In the genomic region with DNA sequence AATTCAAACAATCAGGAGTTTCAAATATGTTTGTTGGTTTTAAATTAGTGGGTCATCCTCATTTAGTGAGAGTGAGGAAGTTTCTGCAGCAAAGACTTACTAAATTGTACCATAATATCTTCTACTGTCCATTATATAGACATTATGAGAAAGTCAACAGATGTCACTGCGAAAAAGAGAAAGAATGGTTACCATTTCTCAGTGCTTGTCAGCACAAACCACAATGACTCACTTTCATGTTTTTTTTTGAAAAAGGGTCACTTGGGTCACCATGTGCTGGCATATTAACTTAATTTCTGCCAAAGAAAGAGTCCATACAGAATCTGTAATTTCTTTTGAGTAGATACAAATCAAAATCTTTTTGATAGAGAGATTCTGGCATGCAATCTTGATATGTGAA, we compare ENCODE assay signal across 14 cellular contexts.
DNase-seq lines count a peak whose midpoint lies in the region; ATAC-seq and TF ChIP-seq lines count a peak whose summit lies in the region.
"Had no signal": no experiment of that assay in that cellular context is flagged by ENCODE, and none has a peak within 500 bp of the region (broad histone marks: within the 10 kb centered on the region; RNA-seq: fewer than 3 reads in every experiment).

No MANE protein-coding gene starts in this region.

- no peaks in the 10 kb centered on the region for H3F3A ChIP-seq in MM.1S (ENCODE audit: insufficient read depth, low read length)

- H3K4me1 ChIP-seq in MM.1S (ENCODE audit: low read length) (no peaks in the 10 kb centered on the region), heart left ventricle (no peaks in the 10 kb centered on the region)
- H3K4me1 ChIP-seq in CD8-positive, alpha-beta T cell (ENCODE audit: insufficient read depth, low read length) = no peaks in the 10 kb centered on the region

- no peaks in the 10 kb centered on the region for H4K20me1 ChIP-seq in MM.1S (ENCODE audit: insufficient read depth, low read length)

- CTCF ChIA-PET in CD8-positive, alpha-beta T cell (lab: Charles Lee) = no interaction called here

- H3K9me2 ChIP-seq in MM.1S (replicated peaks; ENCODE audit: insufficient read depth, low read length) = no peaks in the 10 kb centered on the region

- peak; percentile 58 for DNase-seq in HCEC 1CT
- DNase-seq in MM.1S = peak; percentile 40
- peak; percentile 42 for DNase-seq in fibroblast of villous mesenchyme (ENCODE audit: low read depth)
- no peak for DNase-seq in CD8-positive, alpha-beta T cell
- DNase-seq in posterior vena cava (ENCODE audit: low spot score) = no peak
- no peak for DNase-seq in heart left ventricle
- DNase-seq: activated CD4-positive, alpha-beta T cell treated with anti-CD3 and anti-CD28 coated beads, Interleukin-2, amount 10 ng/mL, durations not matched to agents 7 days and 5 days; BE2C; dermis blood vessel endothelial cell; head of caudate nucleus; Karpas-422; substantia nigra had no signal

- no peak overlapping the region for H2AFZ ChIP-seq in MM.1S (ENCODE audit: low read length)

- no peak for TF ChIP-seq POLR2A in heart left ventricle (IDR thresholded peaks at IDR 0.05)

- no peaks in the 10 kb centered on the region for H3K36me3 Mint-ChIP-seq in CD8-positive, alpha-beta T cell

- intact Hi-C loops in CD8-positive, alpha-beta T cell (cut with DNase I, micrococcal nuclease) = no loop called here
- intact Hi-C loops in posterior vena cava (cut with DNase I) (no loop called here), heart left ventricle (cut with DNase I) (no loop called here)

- H3K27ac Mint-ChIP-seq in CD8-positive, alpha-beta T cell = no peak overlapping the region
- H3K27ac Mint-ChIP-seq: activated CD4-positive, alpha-beta T cell treated with anti-CD3 and anti-CD28 coated beads, Interleukin-2, amount 10 ng/mL, durations not matched to agents 7 days and 5 days had no signal

- H3K27me3 ChIP-seq in MM.1S (replicated peaks; ENCODE audit: insufficient read depth, low read length) (no peaks in the 10 kb centered on the region), heart left ventricle (no peaks in the 10 kb centered on the region)
- no peaks in the 10 kb centered on the region for H3K27me3 ChIP-seq in CD8-positive, alpha-beta T cell (ENCODE audit: insufficient read depth, low read length)
- H3K27me3 ChIP-seq: BE2C had no signal

- H3K79me2 ChIP-seq in MM.1S (ENCODE audit: low read length) = no peaks in the 10 kb centered on the region

- no peak overlapping the region for H3K9ac ChIP-seq in MM.1S (ENCODE audit: low read length)

- no peak overlapping the region for H3K4me2 ChIP-seq in MM.1S (ENCODE audit: low read depth, low read length)

- peak; percentile 68 for ATAC-seq in GM18498 (IDR thresholded peaks at IDR 0.05; ENCODE audit: unreplicated experiment)
- no peak for ATAC-seq in HG03025 (IDR thresholded peaks at IDR 0.05; ENCODE audit: low FRiP score, unreplicated experiment)
- no peak for ATAC-seq in CD8-positive, alpha-beta T cell
- ATAC-seq in heart left ventricle = no peak

- H3K9me3 ChIP-seq in MM.1S (replicated peaks; ENCODE audit: insufficient read depth, low read length) (no peaks in the 10 kb centered on the region), heart left ventricle (no peaks in the 10 kb centered on the region)
- H3K9me3 ChIP-seq in CD8-positive, alpha-beta T cell (ENCODE audit: low read length) = no peaks in the 10 kb centered on the region
- H3K9me3 ChIP-seq: BE2C had no signal

- H3K4me3 Mint-ChIP-seq in CD8-positive, alpha-beta T cell = no peak overlapping the region
- H3K4me3 Mint-ChIP-seq: activated CD4-positive, alpha-beta T cell treated with anti-CD3 and anti-CD28 coated beads, Interleukin-2, amount 10 ng/mL, durations not matched to agents 7 days and 5 days had no signal

- H3K4me1 Mint-ChIP-seq in CD8-positive, alpha-beta T cell (ENCODE audit: low read depth) = no peaks in the 10 kb centered on the region
- H3K4me1 Mint-ChIP-seq: activated CD4-positive, alpha-beta T cell treated with anti-CD3 and anti-CD28 coated beads, Interleukin-2, amount 10 ng/mL, durations not matched to agents 7 days and 5 days had no signal

- no peaks in the 10 kb centered on the region for H3K27me3 Mint-ChIP-seq in CD8-positive, alpha-beta T cell (ENCODE audit: low read depth)
- H3K27me3 Mint-ChIP-seq: activated CD4-positive, alpha-beta T cell treated with anti-CD3 and anti-CD28 coated beads, Interleukin-2, amount 10 ng/mL, durations not matched to agents 7 days and 5 days had no signal

- peaks cover 9% of the 10 kb centered on the region for H3K9me3 Mint-ChIP-seq in CD8-positive, alpha-beta T cell
- H3K9me3 Mint-ChIP-seq: activated CD4-positive, alpha-beta T cell treated with anti-CD3 and anti-CD28 coated beads, Interleukin-2, amount 10 ng/mL, durations not matched to agents 7 days and 5 days had no signal

- WGBS in heart left ventricle, 4 donors = 74 to 92% (median 83%) methylated on average over 1 of the region's 1 CpG

- TF ChIP-seq CTCF in MM.1S (IDR thresholded peaks at IDR 0.05; ENCODE audit: low read length) = no peak
- TF ChIP-seq CTCF in fibroblast of villous mesenchyme (IDR thresholded peaks at IDR 0.05; ENCODE audit: insufficient read depth, low read depth, low read length) = no peak
- TF ChIP-seq CTCF in CD8-positive, alpha-beta T cell (IDR thresholded peaks at IDR 0.05) = no peak
- no peak for TF ChIP-seq CTCF in heart left ventricle (IDR thresholded peaks at IDR 0.05)

- H3K27ac ChIP-seq in MM.1S (ENCODE audit: low read length) (no peak overlapping the region), heart left ventricle (no peak overlapping the region)
- no peak overlapping the region for H3K27ac ChIP-seq in CD8-positive, alpha-beta T cell (ENCODE audit: low read depth, low read length)

- H3K36me3 ChIP-seq in MM.1S (replicated peaks; ENCODE audit: insufficient read depth, low read length) (no peaks in the 10 kb centered on the region), heart left ventricle (no peaks in the 10 kb centered on the region)
- H3K36me3 ChIP-seq in CD8-positive, alpha-beta T cell (ENCODE audit: insufficient read depth, low read length) = no peaks in the 10 kb centered on the region
- H3K36me3 ChIP-seq: BE2C had no signal

- H3K4me3 ChIP-seq in MM.1S (ENCODE audit: low read length) = no peak overlapping the region
- H3K4me3 ChIP-seq in fibroblast of villous mesenchyme (ENCODE audit: low read depth, low read length) = no peak overlapping the region
- no peak overlapping the region for H3K4me3 ChIP-seq in CD8-positive, alpha-beta T cell (ENCODE audit: low read depth, low read length)
- H3K4me3 ChIP-seq in heart left ventricle = no peak overlapping the region

- POLR2A ChIA-PET in CD8-positive, alpha-beta T cell (lab: Charles Lee) = no interaction called here

Comparison
In these comparisons a context has a peak if more than half of its experiments do, and no peak if none do; other contexts are left out.
1. DNase-seq: peak in HCEC 1CT (single experiment), MM.1S (single experiment) and fibroblast of villous mesenchyme (single experiment); none in CD8-positive, alpha-beta T cell (0 of 7), posterior vena cava (single experiment) and heart left ventricle (0 of 5).